13 cellular contexts compared by ENCODE assay signal in the genomic region with DNA sequence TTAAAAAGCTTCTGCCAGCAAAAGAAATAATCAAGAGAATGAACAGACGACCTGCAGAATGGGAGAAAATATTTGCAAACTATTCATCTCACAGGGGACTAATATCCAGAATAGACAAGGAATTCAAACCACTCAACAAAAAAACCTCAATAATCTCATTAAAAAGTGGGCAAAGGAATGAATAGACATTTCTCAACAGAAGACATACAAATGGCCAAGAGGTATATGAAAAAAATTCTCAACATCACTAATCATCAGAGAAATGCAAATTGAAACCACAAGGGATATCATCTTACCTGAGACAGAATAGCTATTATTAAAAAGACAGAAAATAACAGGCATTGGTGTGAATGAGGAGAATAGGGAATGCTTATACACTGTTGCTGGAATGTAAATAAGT.
"Had no signal": no experiment of that assay in that cellular context is flagged by ENCODE, and none has a peak within 500 bp of the region (broad histone marks: within the 10 kb centered on the region; RNA-seq: fewer than 3 reads in every experiment).

No MANE protein-coding gene starts in this region.

- DNase-seq: activated CD4-positive, alpha-beta T cell treated with anti-CD3 and anti-CD28 coated beads for 48 hours; activated CD8-positive, alpha-beta memory T cell treated with anti-CD3 and anti-CD28 coated beads, Interleukin-2, amount 50 U/mL, for 4 hours; activated CD8-positive, alpha-beta T cell treated with anti-CD3 and anti-CD28 coated beads, Interleukin-2, amount 10 ng/mL, durations not matched to agents 7 days and 5 days; activated gamma-delta T cell; activated T-cell treated with anti-CD3 and anti-CD28 coated beads, Interleukin-2, amount 50 U/mL, for 48 hours; cortex of kidney; effector CD4-positive, alpha-beta T cell; foreskin melanocyte; kidney glomerular epithelial cell; psoas muscle; stimulated activated CD4-positive, alpha-beta T cell treated with anti-CD3 and anti-CD28 coated beads, Interleukin-1b, Interleukin-23, amount 100 ng/mL, for 48 hours; stimulated activated naive CD8-positive, alpha-beta T cell treated with anti-CD3 and anti-CD28 coated beads, Interleukin-15, amount 100 ng/mL, for 72 hours had no signal

- FAIRE-seq: TTC549 had no signal

- H3K4me3 ChIP-seq: psoas muscle had no signal
